Comparison of ENCODE assay signal across 1 cellular context in the genomic region with DNA sequence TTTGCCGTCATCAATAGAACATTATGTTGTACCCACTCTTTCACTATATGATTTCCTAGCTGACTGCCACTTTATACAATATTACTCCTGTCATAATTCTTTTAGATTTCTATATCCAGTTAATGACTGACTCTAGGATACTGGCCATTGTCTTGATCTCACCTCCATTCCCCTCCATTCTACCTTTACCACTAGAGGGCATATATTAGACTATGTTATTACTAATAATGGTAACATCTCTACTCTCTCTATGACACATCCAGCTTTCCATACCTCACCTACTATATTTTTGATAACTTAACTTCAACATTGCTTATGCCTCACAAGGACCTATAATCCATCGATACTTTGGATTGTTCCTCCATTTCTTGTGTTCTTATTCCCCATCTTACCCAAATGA.
TF ChIP-seq lines count a peak whose summit lies in the region.

No MANE protein-coding gene starts in this region.

TF ChIP-seq in GM23338, 12 proteins besides CTCF, POLR2A, EP300 and RAD21 (continued from another document):
- TF ChIP-seq, protein P1, sequence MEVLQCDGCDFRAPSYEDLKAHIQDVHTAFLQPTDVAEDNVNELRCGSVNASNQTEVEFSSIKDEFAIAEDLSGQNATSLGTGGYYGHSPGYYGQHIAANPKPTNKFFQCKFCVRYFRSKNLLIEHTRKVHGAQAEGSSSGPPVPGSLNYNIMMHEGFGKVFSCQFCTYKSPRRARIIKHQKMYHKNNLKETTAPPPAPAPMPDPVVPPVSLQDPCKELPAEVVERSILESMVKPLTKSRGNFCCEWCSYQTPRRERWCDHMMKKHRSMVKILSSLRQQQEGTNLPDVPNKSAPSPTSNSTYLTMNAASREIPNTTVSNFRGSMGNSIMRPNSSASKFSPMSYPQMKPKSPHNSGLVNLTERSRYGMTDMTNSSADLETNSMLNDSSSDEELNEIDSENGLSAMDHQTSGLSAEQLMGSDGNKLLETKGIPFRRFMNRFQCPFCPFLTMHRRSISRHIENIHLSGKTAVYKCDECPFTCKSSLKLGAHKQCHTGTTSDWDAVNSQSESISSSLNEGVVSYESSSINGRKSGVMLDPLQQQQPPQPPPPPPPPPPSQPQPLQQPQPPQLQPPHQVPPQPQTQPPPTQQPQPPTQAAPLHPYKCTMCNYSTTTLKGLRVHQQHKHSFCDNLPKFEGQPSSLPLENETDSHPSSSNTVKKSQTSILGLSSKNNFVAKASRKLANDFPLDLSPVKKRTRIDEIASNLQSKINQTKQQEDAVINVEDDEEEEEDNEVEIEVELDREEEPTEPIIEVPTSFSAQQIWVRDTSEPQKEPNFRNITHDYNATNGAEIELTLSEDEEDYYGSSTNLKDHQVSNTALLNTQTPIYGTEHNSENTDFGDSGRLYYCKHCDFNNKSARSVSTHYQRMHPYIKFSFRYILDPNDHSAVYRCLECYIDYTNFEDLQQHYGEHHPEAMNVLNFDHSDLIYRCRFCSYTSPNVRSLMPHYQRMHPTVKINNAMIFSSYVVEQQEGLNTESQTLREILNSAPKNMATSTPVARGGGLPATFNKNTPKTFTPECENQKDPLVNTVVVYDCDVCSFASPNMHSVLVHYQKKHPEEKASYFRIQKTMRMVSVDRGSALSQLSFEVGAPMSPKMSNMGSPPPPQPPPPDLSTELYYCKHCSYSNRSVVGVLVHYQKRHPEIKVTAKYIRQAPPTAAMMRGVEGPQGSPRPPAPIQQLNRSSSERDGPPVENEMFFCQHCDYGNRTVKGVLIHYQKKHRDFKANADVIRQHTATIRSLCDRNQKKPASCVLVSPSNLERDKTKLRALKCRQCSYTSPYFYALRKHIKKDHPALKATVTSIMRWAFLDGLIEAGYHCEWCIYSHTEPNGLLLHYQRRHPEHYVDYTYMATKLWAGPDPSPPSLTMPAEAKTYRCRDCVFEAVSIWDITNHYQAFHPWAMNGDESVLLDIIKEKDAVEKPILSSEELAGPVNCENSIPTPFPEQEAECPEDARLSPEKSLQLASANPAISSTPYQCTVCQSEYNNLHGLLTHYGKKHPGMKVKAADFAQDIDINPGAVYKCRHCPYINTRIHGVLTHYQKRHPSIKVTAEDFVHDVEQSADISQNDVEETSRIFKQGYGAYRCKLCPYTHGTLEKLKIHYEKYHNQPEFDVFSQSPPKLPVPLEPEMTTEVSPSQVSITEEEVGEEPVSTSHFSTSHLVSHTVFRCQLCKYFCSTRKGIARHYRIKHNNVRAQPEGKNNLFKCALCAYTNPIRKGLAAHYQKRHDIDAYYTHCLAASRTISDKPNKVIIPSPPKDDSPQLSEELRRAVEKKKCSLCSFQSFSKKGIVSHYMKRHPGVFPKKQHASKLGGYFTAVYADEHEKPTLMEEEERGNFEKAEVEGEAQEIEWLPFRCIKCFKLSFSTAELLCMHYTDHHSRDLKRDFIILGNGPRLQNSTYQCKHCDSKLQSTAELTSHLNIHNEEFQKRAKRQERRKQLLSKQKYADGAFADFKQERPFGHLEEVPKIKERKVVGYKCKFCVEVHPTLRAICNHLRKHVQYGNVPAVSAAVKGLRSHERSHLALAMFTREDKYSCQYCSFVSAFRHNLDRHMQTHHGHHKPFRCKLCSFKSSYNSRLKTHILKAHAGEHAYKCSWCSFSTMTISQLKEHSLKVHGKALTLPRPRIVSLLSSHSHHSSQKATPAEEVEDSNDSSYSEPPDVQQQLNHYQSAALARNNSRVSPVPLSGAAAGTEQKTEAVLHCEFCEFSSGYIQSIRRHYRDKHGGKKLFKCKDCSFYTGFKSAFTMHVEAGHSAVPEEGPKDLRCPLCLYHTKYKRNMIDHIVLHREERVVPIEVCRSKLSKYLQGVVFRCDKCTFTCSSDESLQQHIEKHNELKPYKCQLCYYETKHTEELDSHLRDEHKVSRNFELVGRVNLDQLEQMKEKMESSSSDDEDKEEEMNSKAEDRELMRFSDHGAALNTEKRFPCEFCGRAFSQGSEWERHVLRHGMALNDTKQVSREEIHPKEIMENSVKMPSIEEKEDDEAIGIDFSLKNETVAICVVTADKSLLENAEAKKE (CRISPR knock-in tag; IDR thresholded peaks at IDR 0.05) = no peak
- TF ChIP-seq ETS1 (IDR thresholded peaks at IDR 0.05) (no peak), POLR2AphosphoS5 (IDR thresholded peaks at IDR 0.05; ENCODE audit: low read depth) (no peak)
